11 cellular contexts compared by ENCODE assay signal in the genomic region with DNA sequence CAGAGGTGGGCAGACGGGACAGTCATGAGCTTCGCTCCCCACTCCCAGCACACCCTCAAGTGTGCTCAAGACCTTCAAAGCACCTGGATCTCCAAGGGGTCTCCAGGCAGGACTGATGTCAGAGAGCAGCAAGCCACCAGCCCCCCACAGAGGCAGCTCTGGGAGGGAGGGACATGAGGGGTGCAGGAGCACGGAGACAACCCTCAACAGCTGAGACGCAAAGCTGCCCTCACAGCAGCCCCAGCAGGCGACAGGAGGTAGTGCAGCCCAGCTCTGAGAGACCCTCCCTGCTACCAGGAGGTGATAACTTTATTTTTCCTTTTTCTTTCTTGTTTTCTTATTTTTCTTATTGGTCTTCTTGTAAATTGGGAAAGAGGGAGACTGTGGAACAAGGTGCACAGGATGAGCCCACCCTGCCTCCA. TPM values are rescaled to one million over a fixed set of nuclear protein-coding genes. Genes with fewer than 3 reads are reported as not detected.
DNase-seq lines count a peak whose midpoint lies in the region; ATAC-seq, FAIRE-seq and TF ChIP-seq lines count a peak whose summit lies in the region.
"Had no signal": no experiment of that assay in that cellular context is flagged by ENCODE, and none has a peak within 500 bp of the region (broad histone marks: within the 10 kb centered on the region; RNA-seq: fewer than 3 reads in every experiment).

No MANE protein-coding gene starts in this region.

- peaks cover 21 to 25% of the 10 kb centered on the region in 2 experiments for H3K36me3 ChIP-seq in keratinocyte (ENCODE audit: control insufficient read depth in 2 of 2, extremely low read depth in 1 of 2, insufficient read depth in 2 of 2, low read length in 2 of 2)

- CTCF ChIA-PET in A549 (lab: Yijun Ruan, JAX) = interaction anchor here (0.8 to 9.3 kb wide), 8 partner anchors 8 to 56 kb away, joined by 3 to 88 read pairs (median 6); no protein-coding TSS in a partner anchor

- no peaks in the 10 kb centered on the region for H3K9me1 ChIP-seq in keratinocyte (ENCODE audit: control insufficient read depth, extremely low read depth, insufficient read depth, low read length)

- FAIRE-seq in A549 (lab: Jason Lieb, UNC) (no peak), keratinocyte (lab: Jason Lieb, UNC) (no peak)
- FAIRE-seq: small intestine had no signal

- no peaks in the 10 kb centered on the region for H3K27me3 ChIP-seq in keratinocyte (ENCODE audit: control insufficient read depth, extremely low read depth, insufficient read depth, low read length)

- no peak for TF ChIP-seq POLR2A in A549 (IDR thresholded peaks at IDR 0.05; ENCODE audit: low read length)

- no peaks in the 10 kb centered on the region for H3K79me2 ChIP-seq in keratinocyte (ENCODE audit: control insufficient read depth, insufficient read depth, low read length)

- H3K27ac ChIP-seq in A549 (no peak overlapping the region), keratinocyte (ENCODE audit: control insufficient read depth, insufficient read depth, low read length) (no peak overlapping the region)

- no peaks in the 10 kb centered on the region for H4K20me1 ChIP-seq in keratinocyte (ENCODE audit: control insufficient read depth, extremely low read depth, insufficient read depth, low read length)

- peaks cover 14% of the 10 kb centered on the region for H3K4me1 ChIP-seq in A549
- no peaks in the 10 kb centered on the region for H3K4me1 ChIP-seq in keratinocyte (ENCODE audit: control insufficient read depth, extremely low read depth, insufficient read depth, low read length)

- 89% methylated on average over 5 of the region's 5 CpGs for WGBS in A549 (ENCODE audit: missing lambda C conversion rate)

- no peak for TF ChIP-seq EP300 in A549 (IDR thresholded peaks at IDR 0.05)

- POLR2A ChIA-PET in A549 (lab: Yijun Ruan, JAX) = interaction anchor here (0.6 kb wide), 1 partner anchor 102 kb away, joined by 4 read pairs; no protein-coding TSS in a partner anchor

- no peak overlapping the region for H2AFZ ChIP-seq in keratinocyte (ENCODE audit: control insufficient read depth, low read length)

- TF ChIP-seq CTCF in A549 (IDR thresholded peaks at IDR 0.05) (0 out of 3 replicates have a peak, but pooled peaks have one; percentile 11), GM12872 (IDR thresholded peaks at IDR 0.05; ENCODE audit: insufficient read depth, low read depth, low read length) (peak; percentile 84), WI38 (IDR thresholded peaks at IDR 0.05; ENCODE audit: low read depth, low read length) (peak; percentile 84), keratinocyte (optimal IDR thresholded peaks at IDR 0.05 in 1 of 3, IDR thresholded peaks at IDR 0.05 in 1 of 3, conservative IDR thresholded peaks at IDR 0.05 in 1 of 3; ENCODE audit: extremely low read depth in 1 of 3, insufficient read depth in 2 of 3, low read length in 3 of 3) (peak; percentile 70 to 90 (median 76))

- no peak for TF ChIP-seq RAD21 in A549 (conservative IDR thresholded peaks at IDR 0.05 in 1 of 2, IDR thresholded peaks at IDR 0.05 in 1 of 2)

- H3K4me3 ChIP-seq in A549 (no peak overlapping the region), WI38 (ENCODE audit: low read depth, low read length) (no peak overlapping the region), keratinocyte (ENCODE audit: control insufficient read depth in 2 of 3, extremely low read depth in 1 of 3, insufficient read depth in 2 of 3, low read depth in 1 of 3, low read length in 3 of 3) (no peak overlapping the region)

- H3K9me3 ChIP-seq in A549 (peaks cover 2% of the 10 kb centered on the region; the same call in 1 of the 3 replicates), keratinocyte (ENCODE audit: control insufficient read depth, low read depth, low read length) (no peaks in the 10 kb centered on the region)

- ATAC-seq in A549 (no peak), HG02884 (IDR thresholded peaks at IDR 0.05; ENCODE audit: unreplicated experiment) (no peak)

- no peak overlapping the region for H3K9ac ChIP-seq in keratinocyte (ENCODE audit: control insufficient read depth, extremely low read depth, insufficient read depth, low read length)

- dilution Hi-C loops in keratinocyte (cut with MboI; ENCODE audit: extremely low pct_ligation_motif_present, low sequenced_read_pairs) = no loop called here

- H3K4me2 ChIP-seq in A549 (no peak overlapping the region), keratinocyte (ENCODE audit: control insufficient read depth, extremely low read depth, insufficient read depth, low read depth, low read length) (no peak overlapping the region)

- DNase-seq in A549 (ENCODE audit: low read depth in 1 of 2, low spot score in 1 of 2) (peak in 1 of 2 experiments; percentile 52), keratinocyte (ENCODE audit: low read depth, low spot score) (no peak), CD1c-positive myeloid dendritic cell (ENCODE audit: extremely low spot score) (no peak), NCI-H69 (lab: John Stamatoyannopoulos, UW) (no peak), SK-N-DZ (ENCODE audit: low spot score) (no peak)
- DNase-seq: GF-D8, NCI-H2171 treated with DMSO at 0.1 percent for 48 hours, small intestine had no signal

RNA-seq across cellular contexts. Expression of gene SIVA1, which starts 17.9 kb away (rescaled TPM):
- polyA plus RNA-seq in A549 (2011; rRNA removed) = 90.0 and 94.2 TPM in 2 replicates
- 477 and 601 TPM in 2 replicates for polyA plus RNA-seq in A549 (2012; cell fraction: cytosol; rRNA removed)
- 376 and 581 TPM in 2 replicates for polyA plus RNA-seq in A549 (2012; cell fraction: nucleus; rRNA removed)
- 157 to 169 TPM (median 163 TPM) in 3 replicates for polyA plus RNA-seq in A549 (2017; fragmentation: RNase III; extraction: RNeasy Plus Mini Kit Qiagen cat#74134 plus additional on column Dnase treatment)
- polyA minus RNA-seq in A549 (2011; rRNA and poly(A)+ RNA removed) = 12.3 and 14.4 TPM in 2 replicates
- 33.5 to 63.3 TPM (median 35.3 TPM) in 3 replicates for polyA plus RNA-seq in keratinocyte
- polyA plus RNA-seq in keratinocyte (2011; ENCODE audit: low read depth) = 9.6 TPM
- polyA plus RNA-seq in keratinocyte (2011; cell fraction: cytosol; rRNA removed) = 20.5 and 64.3 TPM in 2 replicates
- polyA plus RNA-seq in keratinocyte (2011; cell fraction: nucleus; rRNA removed) = 31.3 and 53.0 TPM in 2 replicates
- 30.1 and 57.7 TPM in 2 replicates for polyA plus RNA-seq in keratinocyte (2012; ENCODE audit: low replicate concordance)
- polyA minus RNA-seq in keratinocyte = 7.4 to 12.8 TPM (median 12.5 TPM) in 3 replicates
- polyA minus RNA-seq in keratinocyte (2011; cell fraction: cytosol; rRNA and poly(A)+ RNA removed) = 38.8 TPM
- 9.2 and 11.4 TPM in 2 replicates for polyA minus RNA-seq in keratinocyte (2011; cell fraction: nucleus; rRNA and poly(A)+ RNA removed)
- 289 and 437 TPM in 2 replicates for polyA plus RNA-seq in SK-N-DZ (2014; cell fraction: cytosol; rRNA removed)
- 345 and 429 TPM in 2 replicates for polyA plus RNA-seq in SK-N-DZ (2014; cell fraction: nucleus; rRNA removed)

RNA-seq across cellular contexts. Expression of gene AKT1, which starts 24.7 kb away (rescaled TPM):
- polyA plus RNA-seq in A549 (2011; rRNA removed) (66.0 and 70.2 TPM in 2 replicates), A549 (2017; fragmentation: RNase III; extraction: RNeasy Plus Mini Kit Qiagen cat#74134 plus additional on column Dnase treatment) (87.1 to 93.8 TPM (median 93.0 TPM) in 3 replicates), keratinocyte (82.3 to 102 TPM (median 95.5 TPM) in 3 replicates)
- 164 and 170 TPM in 2 replicates for polyA plus RNA-seq in A549 (2012; cell fraction: cytosol; rRNA removed)
- 315 and 328 TPM in 2 replicates for polyA plus RNA-seq in A549 (2012; cell fraction: nucleus; rRNA removed)
- polyA minus RNA-seq in A549 (2011; rRNA and poly(A)+ RNA removed) = 138 and 139 TPM in 2 replicates
- polyA plus RNA-seq in keratinocyte (2011; ENCODE audit: low read depth) = 41.8 TPM
- 92.7 and 139 TPM in 2 replicates for polyA plus RNA-seq in keratinocyte (2011; cell fraction: cytosol; rRNA removed)
- 92.9 and 114 TPM in 2 replicates for polyA plus RNA-seq in keratinocyte (2011; cell fraction: nucleus; rRNA removed)
- 42.3 and 107 TPM in 2 replicates for polyA plus RNA-seq in keratinocyte (2012; ENCODE audit: low replicate concordance)
- polyA minus RNA-seq in keratinocyte = 123 to 292 TPM (median 136 TPM) in 3 replicates
- polyA minus RNA-seq in keratinocyte (2011; cell fraction: cytosol; rRNA and poly(A)+ RNA removed) = 216 TPM
- 38.2 and 40.0 TPM in 2 replicates for polyA minus RNA-seq in keratinocyte (2011; cell fraction: nucleus; rRNA and poly(A)+ RNA removed)
- 70.4 and 70.8 TPM in 2 replicates for polyA plus RNA-seq in SK-N-DZ (2014; cell fraction: cytosol; rRNA removed)
- polyA plus RNA-seq in SK-N-DZ (2014; cell fraction: nucleus; rRNA removed) = 137 and 171 TPM in 2 replicates

RNA-seq across cellular contexts. Expression of gene ZBTB42, which starts 30.0 kb away (rescaled TPM):
- polyA plus RNA-seq in A549 (2011; rRNA removed) (1.6 and 2.1 TPM in 2 replicates), A549 (2017; fragmentation: RNase III; extraction: RNeasy Plus Mini Kit Qiagen cat#74134 plus additional on column Dnase treatment) (2.3 to 3.1 TPM (median 2.6 TPM) in 3 replicates), keratinocyte (0.50 to 0.73 TPM (median 0.73 TPM) in 3 replicates)
- polyA plus RNA-seq in A549 (2012; cell fraction: cytosol; rRNA removed) = 1.6 and 2.9 TPM in 2 replicates
- 2.3 and 2.9 TPM in 2 replicates for polyA plus RNA-seq in A549 (2012; cell fraction: nucleus; rRNA removed)
- polyA minus RNA-seq in A549 (2011; rRNA and poly(A)+ RNA removed) = 3.9 and 4.1 TPM in 2 replicates
- polyA plus RNA-seq in keratinocyte (2011; ENCODE audit: low read depth) = 0.25 TPM
- 0.39 and 0.66 TPM in 2 replicates for polyA plus RNA-seq in keratinocyte (2011; cell fraction: cytosol; rRNA removed)
- polyA plus RNA-seq in keratinocyte (2011; cell fraction: nucleus; rRNA removed) = 0.53 and 0.95 TPM in 2 replicates
- polyA plus RNA-seq in keratinocyte (2012; ENCODE audit: low replicate concordance) = 0.73 and 1.2 TPM in 2 replicates
- 0.96 to 1.8 TPM (median 1.4 TPM) in 3 replicates for polyA minus RNA-seq in keratinocyte
- 2.1 TPM for polyA minus RNA-seq in keratinocyte (2011; cell fraction: cytosol; rRNA and poly(A)+ RNA removed)
- polyA minus RNA-seq in keratinocyte (2011; cell fraction: nucleus; rRNA and poly(A)+ RNA removed) = 0.47 and 0.74 TPM in 2 replicates
- polyA plus RNA-seq in SK-N-DZ (2014; cell fraction: cytosol; rRNA removed) = 0.92 and 1.4 TPM in 2 replicates
- polyA plus RNA-seq in SK-N-DZ (2014; cell fraction: nucleus; rRNA removed) = 0.95 and 1.6 TPM in 2 replicates

RNA-seq across cellular contexts. Expression of gene ADSS1, which starts 46.8 kb away (rescaled TPM):
- polyA plus RNA-seq in A549 (2011; rRNA removed) = 8.8 and 10.1 TPM in 2 replicates
- polyA plus RNA-seq in A549 (2012; cell fraction: cytosol; rRNA removed) = 6.0 and 6.2 TPM in 2 replicates
- polyA plus RNA-seq in A549 (2012; cell fraction: nucleus; rRNA removed) = 17.9 and 19.6 TPM in 2 replicates
- 6.2 to 8.3 TPM (median 7.4 TPM) in 3 replicates for polyA plus RNA-seq in A549 (2017; fragmentation: RNase III; extraction: RNeasy Plus Mini Kit Qiagen cat#74134 plus additional on column Dnase treatment)
- 6.5 and 9.5 TPM in 2 replicates for polyA minus RNA-seq in A549 (2011; rRNA and poly(A)+ RNA removed)
- 1.7 to 4.9 TPM (median 1.8 TPM) in 3 replicates for polyA plus RNA-seq in keratinocyte
- polyA plus RNA-seq in keratinocyte (2011; ENCODE audit: low read depth) = 12.4 TPM
- 1.1 and 1.8 TPM in 2 replicates for polyA plus RNA-seq in keratinocyte (2011; cell fraction: cytosol; rRNA removed)
- polyA plus RNA-seq in keratinocyte (2011; cell fraction: nucleus; rRNA removed) = 7.2 and 9.8 TPM in 2 replicates
- 1.4 and 22.0 TPM in 2 replicates for polyA plus RNA-seq in keratinocyte (2012; ENCODE audit: low replicate concordance)
- polyA minus RNA-seq in keratinocyte = 0.32 to 1.5 TPM (median 1.3 TPM) in 3 replicates
- polyA minus RNA-seq in keratinocyte (2011; cell fraction: cytosol; rRNA and poly(A)+ RNA removed) = 2.1 TPM
- polyA minus RNA-seq in keratinocyte (2011; cell fraction: nucleus; rRNA and poly(A)+ RNA removed) = 2.0 and 4.4 TPM in 2 replicates
- polyA plus RNA-seq in SK-N-DZ (2014; cell fraction: cytosol; rRNA removed) = 0.26 and 0.58 TPM in 2 replicates
- 1.4 and 2.1 TPM in 2 replicates for polyA plus RNA-seq in SK-N-DZ (2014; cell fraction: nucleus; rRNA removed)

Comparison
In these comparisons a context has a peak if more than half of its experiments do, and no peak if none do; other contexts are left out.
1. CTCF ChIP-seq: peak in every context shown above with its lines; median percentile 84 in GM12872; 84 in WI38; 76 in keratinocyte; 11 in A549.